ENCODE assay signal across 14 cellular contexts in genomic region chr2:20107776-20108175, GRCh38. TPM values are rescaled to one million over a fixed set of nuclear protein-coding genes. Genes with fewer than 3 reads are reported as not detected.
DNase-seq lines count a peak whose midpoint lies in the region; ATAC-seq and TF ChIP-seq lines count a peak whose summit lies in the region.
"Had no signal": no experiment of that assay in that cellular context is flagged by ENCODE, and none has a peak within 500 bp of the region (broad histone marks: within the 10 kb centered on the region; RNA-seq: fewer than 3 reads in every experiment).

No MANE protein-coding gene starts in this region.

- no peaks in the 10 kb centered on the region for H3F3A ChIP-seq in GM23248 (ENCODE audit: insufficient read depth)

- H3K9me2 ChIP-seq in GM23248 (ENCODE audit: insufficient read depth) = no peaks in the 10 kb centered on the region

- no peak overlapping the region for H3K4me2 ChIP-seq in GM23248 (ENCODE audit: unreplicated experiment)

- peaks cover 27% of the 10 kb centered on the region for H3K27me3 Mint-ChIP-seq in nephron progenitor cell (ENCODE audit: low read depth, poor library complexity)
- H3K27me3 Mint-ChIP-seq in effector memory CD8-positive, alpha-beta T cell = peaks cover 37 to 67% of the 10 kb centered on the region in 2 donors

- H3K79me2 ChIP-seq in GM23248 (ENCODE audit: insufficient read depth) = no peaks in the 10 kb centered on the region

- H3K9ac ChIP-seq in GM23248 = no peak overlapping the region

- H3K36me3 ChIP-seq in GM23248 (ENCODE audit: low read depth) (no peaks in the 10 kb centered on the region), breast epithelium (no peaks in the 10 kb centered on the region)
- H3K36me3 ChIP-seq: HAP-1 had no signal

- H3K9me3 ChIP-seq in GM23248 (ENCODE audit: low read depth) (no peaks in the 10 kb centered on the region), breast epithelium (peaks cover 0 to 2% of the 10 kb centered on the region in 2 donors)
- H3K9me3 ChIP-seq: HAP-1 had no signal

- H3K4me3 ChIP-seq in GM23248 (no peak overlapping the region), breast epithelium (no peak overlapping the region)
- H3K4me3 ChIP-seq: HAP-1 had no signal

- H2AFZ ChIP-seq in GM23248 = no peak overlapping the region

- H3K27ac Mint-ChIP-seq in nephron progenitor cell = peak overlapping the region; percentile 70
- H3K27ac Mint-ChIP-seq in effector memory CD8-positive, alpha-beta T cell = no peak overlapping the region

- in situ Hi-C loops in GM23248 (cut with MboI) = no loop called here

- H3K27ac ChIP-seq in GM23248 (no peak overlapping the region), breast epithelium (no peak overlapping the region)
- H3K27ac ChIP-seq: C4-2B had no signal

- TF ChIP-seq POLR2A in erythroblast (IDR thresholded peaks at IDR 0.05; ENCODE audit: low read length) (no peak), breast epithelium (IDR thresholded peaks at IDR 0.05) (no peak)

- H3K4me3 Mint-ChIP-seq in nephron progenitor cell = peak overlapping the region; percentile 11
- no peak overlapping the region for H3K4me3 Mint-ChIP-seq in effector memory CD8-positive, alpha-beta T cell

- H3K4me1 Mint-ChIP-seq in nephron progenitor cell = peaks cover 48% of the 10 kb centered on the region
- H3K4me1 Mint-ChIP-seq in effector memory CD8-positive, alpha-beta T cell (ENCODE audit: low read depth in 2 of 2) = peaks cover 0 to 3% of the 10 kb centered on the region in 2 donors

- ATAC-seq in effector memory CD8-positive, alpha-beta T cell (replicated peaks) = no peak

- peaks cover 23% of the 10 kb centered on the region for H3K9me3 Mint-ChIP-seq in nephron progenitor cell
- H3K9me3 Mint-ChIP-seq in effector memory CD8-positive, alpha-beta T cell = no peaks in the 10 kb centered on the region

- H3K4me1 ChIP-seq in GM23248 (ENCODE audit: insufficient read depth) (no peaks in the 10 kb centered on the region), breast epithelium (no peaks in the 10 kb centered on the region)
- H3K4me1 ChIP-seq: HAP-1 had no signal

- H3K27me3 ChIP-seq in GM23248 (replicated peaks; ENCODE audit: insufficient read depth) (no peaks in the 10 kb centered on the region), breast epithelium (no peaks in the 10 kb centered on the region)

- DNase-seq in GM23248 (peak; percentile 54), RKO (ENCODE audit: low spot score) (peak; percentile 41), erythroblast (lab: John Stamatoyannopoulos, UW) (peak; percentile 6 to 10), nephron progenitor cell (no peak), NCI-H446 (lab: John Stamatoyannopoulos, UW) (no peak), breast epithelium (ENCODE audit: low spot score in 2 of 2) (no peak)
- no peak for DNase-seq in effector memory CD8-positive, alpha-beta T cell
- no peak for DNase-seq in activated CD4-positive, CD25-positive, alpha-beta regulatory T cell treated with anti-CD3 and anti-CD28 coated beads, Interleukin-2, amount 50 U/mL, for 72 hours
- DNase-seq: MV-4-11, NCI-H1436 treated with DMSO at 0.1 percent for 48 hours, NCI-H2081, NCI-H524 treated with DMSO at 0.1 percent for 48 hours had no signal

- 55 to 58% methylated on average over 5 of the region's 5 CpGs for WGBS in GM23248 (ENCODE audit: low coverage in 1 of 2, low lambda C conversion rate in 2 of 2, missing lambda C conversion rate in 2 of 2), 2 experiments

- no peaks in the 10 kb centered on the region for H4K20me1 ChIP-seq in GM23248 (ENCODE audit: insufficient read depth)

- intact Hi-C loops in breast epithelium (cut with DNase I; ENCODE audit: low total_unique reads) = loop anchor here (5.0 kb wide), 1 partner anchor 715 kb away; the partner anchor contains the start of gene LDAH

- no peak for TF ChIP-seq CTCF in nephron progenitor cell (IDR thresholded peaks at IDR 0.05)
- no peak for TF ChIP-seq CTCF in breast epithelium (IDR thresholded peaks at IDR 0.05)

- H3K36me3 Mint-ChIP-seq in nephron progenitor cell (ENCODE audit: low read depth) = peaks cover 3% of the 10 kb centered on the region
- H3K36me3 Mint-ChIP-seq in effector memory CD8-positive, alpha-beta T cell (ENCODE audit: insufficient read depth) = no peaks in the 10 kb centered on the region

RNA-seq across cellular contexts. Expression of gene LAPTM4A, which starts 56.3 kb away (rescaled TPM):
- 363 and 372 TPM in 2 replicates for total RNA-seq in GM23248 (2014; rRNA removed; shearing (Covaris generic))
- 752 and 760 TPM in 2 replicates for polyA plus RNA-seq in GM23248 (2016; fragmentation: Nextera tagmentation; extraction: Ambion mirVana)
- 100 to 1,000 TPM; 199 to 349 (median 264) TPM for total RNA-seq in breast epithelium

Comparison
In these comparisons a context has a peak if more than half of its experiments do, and no peak if none do; other contexts are left out.
1. DNase-seq: peak in GM23248 (single experiment), RKO (single experiment) and erythroblast (2 of 2); none in nephron progenitor cell (single experiment), effector memory CD8-positive, alpha-beta T cell (0 of 3), NCI-H446 (0 of 2), breast epithelium (0 of 2) and activated CD4-positive, CD25-positive, alpha-beta regulatory T cell treated with anti-CD3 and anti-CD28 coated beads, Interleukin-2, amount 50 U/mL, for 72 hours (single experiment).